In the genomic region with DNA sequence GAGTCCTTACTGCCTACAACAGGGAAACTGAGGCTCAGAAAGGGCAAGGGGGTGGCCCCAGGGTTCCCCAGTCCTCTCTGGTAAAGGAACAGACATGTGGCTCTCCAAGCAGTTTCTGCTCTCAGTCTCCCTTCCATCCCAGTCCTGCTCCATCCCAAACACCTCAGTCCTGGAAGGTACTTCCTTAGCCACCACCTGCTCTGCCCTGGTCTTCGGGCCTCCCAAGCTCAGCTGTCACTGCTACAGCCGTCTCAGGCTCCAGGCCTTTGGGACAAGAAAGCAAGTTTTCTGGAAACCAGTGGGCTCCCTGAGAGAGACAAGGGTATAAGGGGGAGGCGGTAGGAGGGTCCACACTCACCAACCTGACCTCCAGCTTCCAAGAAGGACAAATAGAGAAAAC, we compare ENCODE assay signal across 1 cellular context.
TF ChIP-seq lines count a peak whose summit lies in the region.

No MANE protein-coding gene starts in this region.

TF ChIP-seq in HepG2, 621 proteins besides CTCF, POLR2A, EP300 and RAD21:
- TF ChIP-seq ZNF878 (CRISPR knock-in tag; IDR thresholded peaks at IDR 0.05) = no peak
- no peak for TF ChIP-seq TAF1 (CRISPR knock-in tag; IDR thresholded peaks at IDR 0.05)
- TF ChIP-seq NR1H2 (CRISPR knock-in tag; IDR thresholded peaks at IDR 0.05; ENCODE audit: borderline replicate concordance, low read depth) = no peak
- TF ChIP-seq, protein P1, sequence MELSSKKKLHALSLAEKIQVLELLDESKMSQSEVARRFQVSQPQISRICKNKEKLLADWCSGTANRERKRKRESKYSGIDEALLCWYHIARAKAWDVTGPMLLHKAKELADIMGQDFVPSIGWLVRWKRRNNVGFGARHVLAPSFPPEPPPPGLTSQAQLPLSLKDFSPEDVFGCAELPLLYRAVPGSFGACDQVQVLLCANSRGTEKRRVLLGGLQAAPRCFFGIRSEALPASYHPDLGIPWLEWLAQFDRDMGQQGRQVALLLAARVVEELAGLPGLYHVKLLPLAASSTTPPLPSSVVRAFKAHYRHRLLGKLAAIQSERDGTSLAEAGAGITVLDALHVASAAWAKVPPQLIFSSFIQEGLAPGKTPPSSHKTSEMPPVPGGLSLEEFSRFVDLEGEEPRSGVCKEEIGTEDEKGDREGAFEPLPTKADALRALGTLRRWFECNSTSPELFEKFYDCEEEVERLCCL (CRISPR knock-in tag; IDR thresholded peaks at IDR 0.05; ENCODE audit: borderline replicate concordance) = no peak
- no peak for TF ChIP-seq FOXA3 (CRISPR knock-in tag; IDR thresholded peaks at IDR 0.05)
- no peak for TF ChIP-seq KDM4B (CRISPR knock-in tag; IDR thresholded peaks at IDR 0.05)
- TF ChIP-seq, protein P2, sequence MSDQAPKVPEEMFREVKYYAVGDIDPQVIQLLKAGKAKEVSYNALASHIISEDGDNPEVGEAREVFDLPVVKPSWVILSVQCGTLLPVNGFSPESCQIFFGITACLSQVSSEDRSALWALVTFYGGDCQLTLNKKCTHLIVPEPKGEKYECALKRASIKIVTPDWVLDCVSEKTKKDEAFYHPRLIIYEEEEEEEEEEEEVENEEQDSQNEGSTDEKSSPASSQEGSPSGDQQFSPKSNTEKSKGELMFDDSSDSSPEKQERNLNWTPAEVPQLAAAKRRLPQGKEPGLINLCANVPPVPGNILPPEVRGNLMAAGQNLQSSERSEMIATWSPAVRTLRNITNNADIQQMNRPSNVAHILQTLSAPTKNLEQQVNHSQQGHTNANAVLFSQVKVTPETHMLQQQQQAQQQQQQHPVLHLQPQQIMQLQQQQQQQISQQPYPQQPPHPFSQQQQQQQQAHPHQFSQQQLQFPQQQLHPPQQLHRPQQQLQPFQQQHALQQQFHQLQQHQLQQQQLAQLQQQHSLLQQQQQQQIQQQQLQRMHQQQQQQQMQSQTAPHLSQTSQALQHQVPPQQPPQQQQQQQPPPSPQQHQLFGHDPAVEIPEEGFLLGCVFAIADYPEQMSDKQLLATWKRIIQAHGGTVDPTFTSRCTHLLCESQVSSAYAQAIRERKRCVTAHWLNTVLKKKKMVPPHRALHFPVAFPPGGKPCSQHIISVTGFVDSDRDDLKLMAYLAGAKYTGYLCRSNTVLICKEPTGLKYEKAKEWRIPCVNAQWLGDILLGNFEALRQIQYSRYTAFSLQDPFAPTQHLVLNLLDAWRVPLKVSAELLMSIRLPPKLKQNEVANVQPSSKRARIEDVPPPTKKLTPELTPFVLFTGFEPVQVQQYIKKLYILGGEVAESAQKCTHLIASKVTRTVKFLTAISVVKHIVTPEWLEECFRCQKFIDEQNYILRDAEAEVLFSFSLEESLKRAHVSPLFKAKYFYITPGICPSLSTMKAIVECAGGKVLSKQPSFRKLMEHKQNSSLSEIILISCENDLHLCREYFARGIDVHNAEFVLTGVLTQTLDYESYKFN (CRISPR knock-in tag; conservative IDR thresholded peaks at IDR 0.05) = no peak
- TF ChIP-seq, protein P3, sequence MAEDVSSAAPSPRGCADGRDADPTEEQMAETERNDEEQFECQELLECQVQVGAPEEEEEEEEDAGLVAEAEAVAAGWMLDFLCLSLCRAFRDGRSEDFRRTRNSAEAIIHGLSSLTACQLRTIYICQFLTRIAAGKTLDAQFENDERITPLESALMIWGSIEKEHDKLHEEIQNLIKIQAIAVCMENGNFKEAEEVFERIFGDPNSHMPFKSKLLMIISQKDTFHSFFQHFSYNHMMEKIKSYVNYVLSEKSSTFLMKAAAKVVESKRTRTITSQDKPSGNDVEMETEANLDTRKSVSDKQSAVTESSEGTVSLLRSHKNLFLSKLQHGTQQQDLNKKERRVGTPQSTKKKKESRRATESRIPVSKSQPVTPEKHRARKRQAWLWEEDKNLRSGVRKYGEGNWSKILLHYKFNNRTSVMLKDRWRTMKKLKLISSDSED (CRISPR knock-in tag; IDR thresholded peaks at IDR 0.05) = no peak
- TF ChIP-seq, protein P4, sequence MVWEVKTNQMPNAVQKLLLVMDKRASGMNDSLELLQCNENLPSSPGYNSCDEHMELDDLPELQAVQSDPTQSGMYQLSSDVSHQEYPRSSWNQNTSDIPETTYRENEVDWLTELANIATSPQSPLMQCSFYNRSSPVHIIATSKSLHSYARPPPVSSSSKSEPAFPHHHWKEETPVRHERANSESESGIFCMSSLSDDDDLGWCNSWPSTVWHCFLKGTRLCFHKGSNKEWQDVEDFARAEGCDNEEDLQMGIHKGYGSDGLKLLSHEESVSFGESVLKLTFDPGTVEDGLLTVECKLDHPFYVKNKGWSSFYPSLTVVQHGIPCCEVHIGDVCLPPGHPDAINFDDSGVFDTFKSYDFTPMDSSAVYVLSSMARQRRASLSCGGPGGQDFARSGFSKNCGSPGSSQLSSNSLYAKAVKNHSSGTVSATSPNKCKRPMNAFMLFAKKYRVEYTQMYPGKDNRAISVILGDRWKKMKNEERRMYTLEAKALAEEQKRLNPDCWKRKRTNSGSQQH (CRISPR knock-in tag; IDR thresholded peaks at IDR 0.05; ENCODE audit: low read depth) = no peak
- TF ChIP-seq, protein P5, sequence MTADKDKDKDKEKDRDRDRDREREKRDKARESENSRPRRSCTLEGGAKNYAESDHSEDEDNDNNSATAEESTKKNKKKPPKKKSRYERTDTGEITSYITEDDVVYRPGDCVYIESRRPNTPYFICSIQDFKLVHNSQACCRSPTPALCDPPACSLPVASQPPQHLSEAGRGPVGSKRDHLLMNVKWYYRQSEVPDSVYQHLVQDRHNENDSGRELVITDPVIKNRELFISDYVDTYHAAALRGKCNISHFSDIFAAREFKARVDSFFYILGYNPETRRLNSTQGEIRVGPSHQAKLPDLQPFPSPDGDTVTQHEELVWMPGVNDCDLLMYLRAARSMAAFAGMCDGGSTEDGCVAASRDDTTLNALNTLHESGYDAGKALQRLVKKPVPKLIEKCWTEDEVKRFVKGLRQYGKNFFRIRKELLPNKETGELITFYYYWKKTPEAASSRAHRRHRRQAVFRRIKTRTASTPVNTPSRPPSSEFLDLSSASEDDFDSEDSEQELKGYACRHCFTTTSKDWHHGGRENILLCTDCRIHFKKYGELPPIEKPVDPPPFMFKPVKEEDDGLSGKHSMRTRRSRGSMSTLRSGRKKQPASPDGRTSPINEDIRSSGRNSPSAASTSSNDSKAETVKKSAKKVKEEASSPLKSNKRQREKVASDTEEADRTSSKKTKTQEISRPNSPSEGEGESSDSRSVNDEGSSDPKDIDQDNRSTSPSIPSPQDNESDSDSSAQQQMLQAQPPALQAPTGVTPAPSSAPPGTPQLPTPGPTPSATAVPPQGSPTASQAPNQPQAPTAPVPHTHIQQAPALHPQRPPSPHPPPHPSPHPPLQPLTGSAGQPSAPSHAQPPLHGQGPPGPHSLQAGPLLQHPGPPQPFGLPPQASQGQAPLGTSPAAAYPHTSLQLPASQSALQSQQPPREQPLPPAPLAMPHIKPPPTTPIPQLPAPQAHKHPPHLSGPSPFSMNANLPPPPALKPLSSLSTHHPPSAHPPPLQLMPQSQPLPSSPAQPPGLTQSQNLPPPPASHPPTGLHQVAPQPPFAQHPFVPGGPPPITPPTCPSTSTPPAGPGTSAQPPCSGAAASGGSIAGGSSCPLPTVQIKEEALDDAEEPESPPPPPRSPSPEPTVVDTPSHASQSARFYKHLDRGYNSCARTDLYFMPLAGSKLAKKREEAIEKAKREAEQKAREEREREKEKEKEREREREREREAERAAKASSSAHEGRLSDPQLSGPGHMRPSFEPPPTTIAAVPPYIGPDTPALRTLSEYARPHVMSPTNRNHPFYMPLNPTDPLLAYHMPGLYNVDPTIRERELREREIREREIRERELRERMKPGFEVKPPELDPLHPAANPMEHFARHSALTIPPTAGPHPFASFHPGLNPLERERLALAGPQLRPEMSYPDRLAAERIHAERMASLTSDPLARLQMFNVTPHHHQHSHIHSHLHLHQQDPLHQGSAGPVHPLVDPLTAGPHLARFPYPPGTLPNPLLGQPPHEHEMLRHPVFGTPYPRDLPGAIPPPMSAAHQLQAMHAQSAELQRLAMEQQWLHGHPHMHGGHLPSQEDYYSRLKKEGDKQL (CRISPR knock-in tag; IDR thresholded peaks at IDR 0.05; ENCODE audit: low read depth) = no peak
- no peak for TF ChIP-seq ERF (CRISPR knock-in tag; IDR thresholded peaks at IDR 0.05)
